In the genomic region with DNA sequence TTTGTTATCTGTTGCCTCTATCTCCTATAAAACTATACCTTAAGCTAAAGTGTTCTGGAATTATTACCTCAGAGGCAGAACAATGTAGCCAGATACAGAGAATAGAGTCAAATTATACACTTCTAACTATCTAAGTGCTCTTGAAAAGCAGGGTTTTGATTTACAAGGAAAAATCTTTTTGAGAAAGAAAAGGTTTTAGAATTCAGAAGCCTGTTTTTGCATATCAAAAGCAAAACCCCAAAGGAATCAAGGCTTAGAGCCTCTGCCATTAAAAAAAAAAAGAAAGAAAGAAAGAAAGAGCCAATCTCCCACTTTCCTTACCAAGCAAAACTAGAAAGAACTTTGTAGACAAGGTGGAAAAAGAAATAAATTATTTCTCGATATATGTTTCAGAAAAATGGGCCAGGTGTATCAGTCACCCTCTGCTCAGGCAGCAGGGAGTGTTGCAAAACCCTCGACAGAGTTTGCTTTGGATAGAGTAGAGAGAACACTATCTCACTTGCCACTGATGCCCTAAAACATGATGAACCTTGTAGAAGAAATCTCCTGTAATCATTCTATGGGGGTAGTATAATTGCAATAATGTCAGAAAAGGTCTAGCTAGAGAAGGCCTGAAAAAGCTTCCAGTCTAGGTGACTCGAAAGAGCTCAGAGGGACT, we compare ENCODE assay signal across 28 cellular contexts.
"Had no signal": no experiment of that assay in that cellular context is flagged by ENCODE, and none has a peak within 500 bp of the region (broad histone marks: within the 10 kb centered on the region; RNA-seq: fewer than 3 reads in every experiment).

No MANE protein-coding gene starts in this region.

- H3K4me1 Mint-ChIP-seq: activated CD4-positive, alpha-beta T cell treated with anti-CD3 and anti-CD28 coated beads, Interleukin-2, amount 10 ng/mL, durations not matched to agents 24 days and 14 days; activated T-helper 17 cell treated with anti-CD3 and anti-CD28 coated beads, Interleukin-2, amount 50 U/mL, for 72 hours; natural killer cell had no signal

- H3K9me3 Mint-ChIP-seq: activated CD4-positive, alpha-beta T cell treated with anti-CD3 and anti-CD28 coated beads, Interleukin-2, amount 10 ng/mL, durations not matched to agents 24 days and 14 days; activated T-cell treated with anti-CD3 and anti-CD28 coated beads, Interleukin-2, amount 50 U/mL, for 4 hours had no signal

- H3K27ac ChIP-seq: brain microvascular endothelial cell, left lung, lower lobe of right lung, tibial nerve, WERI-Rb-1 had no signal

- H3K4me1 ChIP-seq: left lung, lower lobe of right lung, tibial nerve had no signal

- H3K9me3 ChIP-seq: left lung, lower lobe of right lung, tibial nerve had no signal

- H3K27me3 Mint-ChIP-seq: activated CD4-positive, alpha-beta memory T cell treated with anti-CD3 and anti-CD28 coated beads for 36 hours; activated CD4-positive, alpha-beta T cell treated with anti-CD3 and anti-CD28 coated beads, Interleukin-2, amount 10 ng/mL, durations not matched to agents 24 days and 14 days; activated T-helper 17 cell treated with anti-CD3 and anti-CD28 coated beads, Interleukin-2, amount 50 U/mL, for 72 hours; effector memory CD8-positive, alpha-beta T cell had no signal

- H3K27me3 ChIP-seq: brain microvascular endothelial cell, left lung, tibial nerve had no signal

- H3K4me3 Mint-ChIP-seq: activated CD4-positive, alpha-beta memory T cell treated with anti-CD3 and anti-CD28 coated beads for 36 hours; activated CD4-positive, alpha-beta T cell treated with anti-CD3 and anti-CD28 coated beads, Interleukin-2, amount 10 ng/mL, durations not matched to agents 24 days and 14 days; activated T-cell treated with anti-CD3 and anti-CD28 coated beads, Interleukin-2, amount 50 U/mL, for 4 hours; activated T-helper 17 cell treated with anti-CD3 and anti-CD28 coated beads, Interleukin-2, amount 50 U/mL, for 72 hours; effector memory CD8-positive, alpha-beta T cell; natural killer cell had no signal

- H3K27ac Mint-ChIP-seq: activated CD4-positive, alpha-beta memory T cell treated with anti-CD3 and anti-CD28 coated beads for 36 hours; activated CD4-positive, alpha-beta T cell treated with anti-CD3 and anti-CD28 coated beads, Interleukin-2, amount 10 ng/mL, durations not matched to agents 24 days and 14 days; activated T-helper 17 cell treated with anti-CD3 and anti-CD28 coated beads, Interleukin-2, amount 50 U/mL, for 72 hours; effector memory CD8-positive, alpha-beta T cell; natural killer cell had no signal

- H3K4me3 ChIP-seq: left lung, lower lobe of right lung, tibial nerve had no signal

- H3K36me3 Mint-ChIP-seq: activated CD4-positive, alpha-beta memory T cell treated with anti-CD3 and anti-CD28 coated beads for 36 hours had no signal

- ATAC-seq: activated T-cell treated with anti-CD3 and anti-CD28 coated beads, Interleukin-2, amount 50 U/mL, for 4 hours; activated T-helper 17 cell treated with anti-CD3 and anti-CD28 coated beads, Interleukin-2, amount 50 U/mL, for 72 hours; effector memory CD8-positive, alpha-beta T cell; left lung; lower lobe of right lung; natural killer cell; right cardiac atrium had no signal

- H3K36me3 ChIP-seq: brain microvascular endothelial cell, left lung, lower lobe of right lung, tibial nerve, WERI-Rb-1 had no signal

- DNase-seq: activated CD4-positive, alpha-beta memory T cell treated with anti-CD3 and anti-CD28 coated beads for 36 hours; activated CD4-positive, alpha-beta T cell treated with anti-CD3 and anti-CD28 coated beads, Interleukin-2, amount 10 ng/mL, durations not matched to agents 24 days and 14 days; activated CD4-positive, CD25-positive, alpha-beta regulatory T cell treated with anti-CD3 and anti-CD28 coated beads, Interleukin-2, amount 50 U/mL, for 72 hours; activated CD8-positive, alpha-beta memory T cell treated with anti-CD3 and anti-CD28 coated beads, Interleukin-2, amount 50 U/mL, for 48 hours; activated gamma-delta T cell treated with Interleukin-2 at 50 U/mL for 16 hours; activated naive CD4-positive, alpha-beta T cell treated with anti-CD3 and anti-CD28 coated beads, Interleukin-2, amount 50 U/mL, for 16 hours; activated T-cell treated with anti-CD3 and anti-CD28 coated beads, Interleukin-2, amount 50 U/mL, for 4 hours; amniotic stem cell; brain microvascular endothelial cell; caudate nucleus; cortex of kidney; effector memory CD8-positive, alpha-beta T cell; foreskin fibroblast; head of caudate nucleus; hypothalamus; kidney glomerular epithelial cell; left lung; lower lobe of right lung; mesenchymal stem cell; natural killer cell; posterior cingulate gyrus; right cardiac atrium; stimulated activated CD4-positive, alpha-beta T cell treated with anti-CD3 and anti-CD28 coated beads, Interleukin-2, amount 100 ng/mL, for 48 hours; stimulated activated naive CD4-positive, alpha-beta T cell treated with Interleukin-2 at 50 U/mL for 16 hours; T1000; WERI-Rb-1 had no signal
